In the genomic region with DNA sequence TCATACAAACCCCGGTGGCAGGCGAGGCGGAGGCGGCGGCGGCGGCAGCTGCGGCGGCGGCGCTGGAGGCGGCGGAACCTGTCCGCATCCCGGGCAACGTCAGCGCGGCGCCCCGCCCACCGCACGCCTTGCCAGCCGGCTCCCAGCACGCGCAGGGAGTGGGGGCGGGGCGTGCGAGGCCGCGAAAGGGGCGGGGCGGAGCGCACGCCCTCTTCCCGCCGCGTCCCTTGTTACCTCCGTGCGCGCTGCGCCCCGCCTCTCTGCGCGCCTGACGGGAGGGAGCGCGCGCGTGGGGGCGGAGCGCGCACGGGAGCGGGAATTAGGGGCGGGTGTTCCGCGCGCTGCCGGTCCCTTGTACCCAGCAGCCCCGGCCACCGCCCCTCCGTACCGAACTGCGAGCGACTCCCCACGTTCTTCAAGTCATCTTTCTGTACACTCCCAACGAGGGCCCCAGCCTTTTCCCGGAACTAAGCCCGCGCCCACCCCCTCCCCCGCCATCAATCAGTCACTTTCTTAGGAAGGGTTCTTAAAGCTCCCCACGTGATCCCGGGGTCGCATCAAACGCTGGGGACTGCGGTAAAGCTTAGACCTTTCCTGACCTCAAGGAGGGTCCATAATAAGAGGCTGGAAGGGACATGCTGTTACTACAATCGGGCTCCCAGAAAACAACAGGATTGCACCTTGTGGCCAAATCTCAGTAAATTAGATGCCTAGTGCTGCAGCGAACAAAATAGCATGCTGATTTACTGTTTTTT, we compare ENCODE assay signal across 8 cellular contexts. TPM values are rescaled to one million over a fixed set of nuclear protein-coding genes. Genes with fewer than 3 reads are reported as not detected.
DNase-seq lines count a peak whose midpoint lies in the region; ATAC-seq, FAIRE-seq and TF ChIP-seq lines count a peak whose summit lies in the region.

A gene with protein sequence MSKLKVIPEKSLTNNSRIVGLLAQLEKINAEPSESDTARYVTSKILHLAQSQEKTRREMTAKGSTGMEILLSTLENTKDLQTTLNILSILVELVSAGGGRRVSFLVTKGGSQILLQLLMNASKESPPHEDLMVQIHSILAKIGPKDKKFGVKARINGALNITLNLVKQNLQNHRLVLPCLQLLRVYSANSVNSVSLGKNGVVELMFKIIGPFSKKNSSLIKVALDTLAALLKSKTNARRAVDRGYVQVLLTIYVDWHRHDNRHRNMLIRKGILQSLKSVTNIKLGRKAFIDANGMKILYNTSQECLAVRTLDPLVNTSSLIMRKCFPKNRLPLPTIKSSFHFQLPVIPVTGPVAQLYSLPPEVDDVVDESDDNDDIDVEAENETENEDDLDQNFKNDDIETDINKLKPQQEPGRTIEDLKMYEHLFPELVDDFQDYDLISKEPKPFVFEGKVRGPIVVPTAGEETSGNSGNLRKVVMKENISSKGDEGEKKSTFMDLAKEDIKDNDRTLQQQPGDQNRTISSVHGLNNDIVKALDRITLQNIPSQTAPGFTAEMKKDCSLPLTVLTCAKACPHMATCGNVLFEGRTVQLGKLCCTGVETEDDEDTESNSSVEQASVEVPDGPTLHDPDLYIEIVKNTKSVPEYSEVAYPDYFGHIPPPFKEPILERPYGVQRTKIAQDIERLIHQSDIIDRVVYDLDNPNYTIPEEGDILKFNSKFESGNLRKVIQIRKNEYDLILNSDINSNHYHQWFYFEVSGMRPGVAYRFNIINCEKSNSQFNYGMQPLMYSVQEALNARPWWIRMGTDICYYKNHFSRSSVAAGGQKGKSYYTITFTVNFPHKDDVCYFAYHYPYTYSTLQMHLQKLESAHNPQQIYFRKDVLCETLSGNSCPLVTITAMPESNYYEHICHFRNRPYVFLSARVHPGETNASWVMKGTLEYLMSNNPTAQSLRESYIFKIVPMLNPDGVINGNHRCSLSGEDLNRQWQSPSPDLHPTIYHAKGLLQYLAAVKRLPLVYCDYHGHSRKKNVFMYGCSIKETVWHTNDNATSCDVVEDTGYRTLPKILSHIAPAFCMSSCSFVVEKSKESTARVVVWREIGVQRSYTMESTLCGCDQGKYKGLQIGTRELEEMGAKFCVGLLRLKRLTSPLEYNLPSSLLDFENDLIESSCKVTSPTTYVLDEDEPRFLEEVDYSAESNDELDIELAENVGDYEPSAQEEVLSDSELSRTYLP (minus strand): TSS at position 80 of the 755 bp plus-strand sequence. CDS start 29,421 bp downstream, outside the sequence.

- ATAC-seq in GM19025 (IDR thresholded peaks at IDR 0.05; ENCODE audit: low read depth, unreplicated experiment) (peak; percentile 88), HG03280 (IDR thresholded peaks at IDR 0.05; ENCODE audit: unreplicated experiment) (peak; percentile 84)
- ATAC-seq in activated CD4-positive, CD25-positive, alpha-beta regulatory T cell treated with anti-CD3 and anti-CD28 coated beads, Interleukin-2, amount 50 U/mL, for 24 hours, result peak; percentile 76 to 81
- ATAC-seq in central memory CD8-positive, alpha-beta T cell (replicated peaks; ENCODE audit: extremely low read depth, poor library complexity, severe bottlenecking), result peak; percentile 79

- H3K4me1 ChIP-seq in kidney (ENCODE audit: control insufficient read depth in 1 of 2, insufficient read depth in 1 of 2, low read depth in 1 of 2, low read length in 2 of 2), result peaks cover 0 to 8% of the 10 kb centered on the region in 2 donors

- H3K4me3 Mint-ChIP-seq in central memory CD8-positive, alpha-beta T cell, result peak within 1 kb of the TSS; percentile 90

- H3K4me3 ChIP-seq in AG09309 (ENCODE audit: control insufficient read depth, low read depth, low read length), result peak within 1 kb of the TSS; percentile 97
- peak within 1 kb of the TSS; percentile 91 for H3K4me3 ChIP-seq in kidney (ENCODE audit: low read length in 2 of 2)

- H3K36me3 Mint-ChIP-seq in central memory CD8-positive, alpha-beta T cell (ENCODE audit: insufficient read depth), result peaks cover 10% of the 10 kb centered on the region

- no peaks in the 10 kb centered on the region for H3K9me3 Mint-ChIP-seq in central memory CD8-positive, alpha-beta T cell

- DNase-seq in AG09309 (ENCODE audit: low read depth) (peak; percentile 31), NCI-H446 treated with DMSO at 0.1 percent for 48 hours (lab: John Stamatoyannopoulos, UW) (peak; percentile 50), kidney (peak; percentile 99)
- peak; percentile 90 to 92 for DNase-seq in central memory CD8-positive, alpha-beta T cell (ENCODE audit: low spot score in 2 of 2)
- DNase-seq in stimulated activated CD4-positive, alpha-beta T cell treated with anti-CD3 and anti-CD28 coated beads, Interleukin-15, amount 100 ng/mL, for 1 hour (ENCODE audit: low read depth in 1 of 2, low spot score in 1 of 2), result peak; percentile 94 to 98

- no peak for FAIRE-seq in kidney (lab: Jason Lieb, UNC)

- peak within 1 kb of the TSS; percentile 64 to 80 for H3K9ac ChIP-seq in kidney (ENCODE audit: low read length in 2 of 2)

- TF ChIP-seq CTCF in AG09309 (IDR thresholded peaks at IDR 0.05; ENCODE audit: control insufficient read depth, insufficient read depth, low read depth, low read length, missing control alignments), result no peak
- peak; percentile 0 for TF ChIP-seq CTCF in kidney (IDR thresholded peaks at IDR 0.05; ENCODE audit: borderline replicate concordance, extremely low read depth, insufficient read depth)

- H3K4me1 Mint-ChIP-seq in central memory CD8-positive, alpha-beta T cell, result peaks cover 54% of the 10 kb centered on the region

- peak within 1 kb of the TSS; percentile 90 for H3K27ac Mint-ChIP-seq in central memory CD8-positive, alpha-beta T cell (ENCODE audit: low read depth)

- intact Hi-C loops in kidney (cut with DNase I), result no loop called here

- H3K9me3 ChIP-seq in kidney (ENCODE audit: control insufficient read depth in 1 of 2, low read length in 2 of 2), result no peaks in the 10 kb centered on the region

- peak within 1 kb of the TSS; percentile 76 to 82 for H3K27ac ChIP-seq in kidney (ENCODE audit: low read depth in 2 of 2, low read length in 2 of 2)

- H3K27me3 Mint-ChIP-seq in central memory CD8-positive, alpha-beta T cell, result no peaks in the 10 kb centered on the region

- no peaks in the 10 kb centered on the region for H3K36me3 ChIP-seq in kidney (ENCODE audit: control insufficient read depth in 1 of 2, insufficient read depth in 2 of 2, low read length in 2 of 2)

RNA-seq across cellular contexts. Expression of the gene that starts here (rescaled TPM):
- total RNA-seq in kidney, result 25.8 TPM
- polyA plus RNA-seq in kidney (ENCODE audit: insufficient read depth, low read depth, low replicate concordance), result 4.1 TPM

Comparison
In these comparisons a context has a peak if more than half of its experiments do, and no peak if none do; other contexts are left out.
1. Peak in every context shown above with its lines: DNase-seq, ATAC-seq, H3K4me3 ChIP-seq and H3K27ac ChIP-seq.
2. DNase-seq: peak in every context shown above with its lines; median percentile 99 in kidney; 96 in stimulated activated CD4-positive, alpha-beta T cell treated with anti-CD3 and anti-CD28 coated beads, Interleukin-15, amount 100 ng/mL, for 1 hour; 91 in central memory CD8-positive, alpha-beta T cell; 50 in NCI-H446 treated with DMSO at 0.1 percent for 48 hours; 31 in AG09309.